ENCODE assay signal across 9 cellular contexts in genomic region chr5:140362875-140363630, GRCh38. TPM values are rescaled to one million over a fixed set of nuclear protein-coding genes. Genes with fewer than 3 reads are reported as not detected.
DNase-seq lines count a peak whose midpoint lies in the region; ATAC-seq and TF ChIP-seq lines count a peak whose summit lies in the region.
"Had no signal": no experiment of that assay in that cellular context is flagged by ENCODE, and none has a peak within 500 bp of the region (broad histone marks: within the 10 kb centered on the region; RNA-seq: fewer than 3 reads in every experiment).

No MANE protein-coding gene starts in this region.

- TF ChIP-seq CTCF in natural killer cell (IDR thresholded peaks at IDR 0.05) = peak; percentile 91

- no peaks in the 10 kb centered on the region for H3K27me3 Mint-ChIP-seq in activated T-cell treated with anti-CD3 and anti-CD28 coated beads, Interleukin-2, amount 50 U/mL, for 24 hours
- peaks cover under 1 to 3% of the 10 kb centered on the region in 2 donors for H3K27me3 Mint-ChIP-seq in natural killer cell (ENCODE audit: low read depth in 2 of 2)
- peaks cover 5% of the 10 kb centered on the region for H3K27me3 Mint-ChIP-seq in stimulated activated naive CD8-positive, alpha-beta T cell treated with anti-CD3 and anti-CD28 coated beads, Interleukin-15, Interleukin-2, amounts not matched to agents 100 ng/mL and 50 ng/mL, for 24 hours

- intact Hi-C loops in natural killer cell (cut with micrococcal nuclease) = no loop called here

- peak overlapping the region; percentile 74 for H3K4me3 Mint-ChIP-seq in activated T-cell treated with anti-CD3 and anti-CD28 coated beads, Interleukin-2, amount 50 U/mL, for 24 hours
- peak overlapping the region; percentile 72 for H3K4me3 Mint-ChIP-seq in natural killer cell
- peak overlapping the region; percentile 74 for H3K4me3 Mint-ChIP-seq in stimulated activated naive CD8-positive, alpha-beta T cell treated with anti-CD3 and anti-CD28 coated beads, Interleukin-15, Interleukin-2, amounts not matched to agents 100 ng/mL and 50 ng/mL, for 24 hours

- DNase-seq in Ammon's horn (ENCODE audit: low spot score) = peak; percentile 78
- DNase-seq in OCI-M1 (lab: John Stamatoyannopoulos, UW) = peak; percentile 84
- DNase-seq in activated T-cell treated with anti-CD3 and anti-CD28 coated beads, Interleukin-2, amount 50 U/mL, for 24 hours = peak; percentile 92
- DNase-seq in fibroblast of gingiva (ENCODE audit: low read depth) = peak; percentile 34
- DNase-seq in natural killer cell = peak; percentile 76

- H3K27ac Mint-ChIP-seq in activated T-cell treated with anti-CD3 and anti-CD28 coated beads, Interleukin-2, amount 50 U/mL, for 24 hours = peak overlapping the region; percentile 38
- H3K27ac Mint-ChIP-seq in natural killer cell = peak overlapping the region in 1 of 2 donors; percentile 86
- no peak overlapping the region for H3K27ac Mint-ChIP-seq in stimulated activated naive CD8-positive, alpha-beta T cell treated with anti-CD3 and anti-CD28 coated beads, Interleukin-15, Interleukin-2, amounts not matched to agents 100 ng/mL and 50 ng/mL, for 24 hours

- peaks cover 9% of the 10 kb centered on the region for H3K4me1 Mint-ChIP-seq in activated T-cell treated with anti-CD3 and anti-CD28 coated beads, Interleukin-2, amount 50 U/mL, for 24 hours (ENCODE audit: low read depth)
- H3K4me1 Mint-ChIP-seq in natural killer cell = peaks cover 5 to 6% of the 10 kb centered on the region in 2 donors
- no peaks in the 10 kb centered on the region for H3K4me1 Mint-ChIP-seq in stimulated activated naive CD8-positive, alpha-beta T cell treated with anti-CD3 and anti-CD28 coated beads, Interleukin-15, Interleukin-2, amounts not matched to agents 100 ng/mL and 50 ng/mL, for 24 hours (ENCODE audit: low read depth)

- H3K9me3 Mint-ChIP-seq in activated T-cell treated with anti-CD3 and anti-CD28 coated beads, Interleukin-2, amount 50 U/mL, for 24 hours = no peaks in the 10 kb centered on the region
- no peaks in the 10 kb centered on the region for H3K9me3 Mint-ChIP-seq in natural killer cell
- no peaks in the 10 kb centered on the region for H3K9me3 Mint-ChIP-seq in stimulated activated naive CD8-positive, alpha-beta T cell treated with anti-CD3 and anti-CD28 coated beads, Interleukin-15, Interleukin-2, amounts not matched to agents 100 ng/mL and 50 ng/mL, for 24 hours

- H3K36me3 Mint-ChIP-seq in activated T-cell treated with anti-CD3 and anti-CD28 coated beads, Interleukin-2, amount 50 U/mL, for 24 hours (ENCODE audit: low read depth) = no peaks in the 10 kb centered on the region
- no peaks in the 10 kb centered on the region for H3K36me3 Mint-ChIP-seq in natural killer cell
- H3K36me3 Mint-ChIP-seq in stimulated activated naive CD8-positive, alpha-beta T cell treated with anti-CD3 and anti-CD28 coated beads, Interleukin-15, Interleukin-2, amounts not matched to agents 100 ng/mL and 50 ng/mL, for 24 hours (ENCODE audit: low read depth) = no peaks in the 10 kb centered on the region

- peak; percentile 62 for ATAC-seq in GM18870 (IDR thresholded peaks at IDR 0.05; ENCODE audit: unreplicated experiment)
- ATAC-seq in HG03159 (IDR thresholded peaks at IDR 0.05; ENCODE audit: unreplicated experiment) = peak; percentile 84
- peak; percentile 87 to 100 (median 98) for ATAC-seq in natural killer cell

RNA-seq across cellular contexts. Expression of gene SLC4A9, which starts 3.1 kb away (rescaled TPM):
- not detected for total RNA-seq in natural killer cell
- total RNA-seq: T-helper 2 cell treated with Interferon-gamma antibody and Interleukin-4, amounts not matched to agents 100 ng/mL and 5 ng/mL, for 36 hours had no signal

RNA-seq across cellular contexts. Expression of gene HBEGF, which starts 16.6 kb away (rescaled TPM):
- total RNA-seq in natural killer cell = 1 to 10 TPM; 5.1 to 9.9 (median 7.8) TPM

RNA-seq across cellular contexts. Expression of gene ANKHD1, which starts 38.6 kb away (rescaled TPM):
- 100 to 1,000 TPM; 225 to 239 (median 230) TPM for total RNA-seq in natural killer cell

Comparison
In these comparisons a context has a peak if more than half of its experiments do, and no peak if none do; other contexts are left out.
1. Peak in every context shown above with its lines: DNase-seq and ATAC-seq.
2. DNase-seq: peak in every context shown above with its lines; median percentile 92 in activated T-cell treated with anti-CD3 and anti-CD28 coated beads, Interleukin-2, amount 50 U/mL, for 24 hours; 84 in OCI-M1; 78 in Ammon's horn; 76 in natural killer cell; 34 in fibroblast of gingiva.